23 cellular contexts compared by ENCODE assay signal in genomic region chr12:76078748-76079147, GRCh38. TPM values are rescaled to one million over a fixed set of nuclear protein-coding genes. Genes with fewer than 3 reads are reported as not detected.
A peak's percentile ranks its signal among the peaks of the same experiment; 100 is the strongest.
DNase-seq lines count a peak whose midpoint lies in the region; ATAC-seq, FAIRE-seq and TF ChIP-seq lines count a peak whose summit lies in the region.
"Had no signal": no experiment of that assay in that cellular context is flagged by ENCODE, and none has a peak within 500 bp of the region (broad histone marks: within the 10 kb centered on the region; RNA-seq: fewer than 3 reads in every experiment).

No MANE protein-coding gene starts in this region.

- peak overlapping the region; percentile 48 for H3K4me3 Mint-ChIP-seq in activated T-cell treated with anti-CD3 and anti-CD28 coated beads, Interleukin-2, amount 50 U/mL, for 24 hours
- peak overlapping the region; percentile 22 for H3K4me3 Mint-ChIP-seq in CD4-positive, alpha-beta T cell
- H3K4me3 Mint-ChIP-seq in stimulated activated effector memory CD8-positive, alpha-beta T cell treated with anti-CD3 and anti-CD28 coated beads, Interleukin-12 subunit alpha, Interleukin-12 subunit beta, amount 100 ng/mL, for 72 hours, result no peak overlapping the region
- H3K4me3 Mint-ChIP-seq: activated B cell treated with CpG ODN at 0.5 μM for 24 hours; central memory CD8-positive, alpha-beta T cell; natural killer cell treated with Interleukin-12 subunit alpha and Interleukin-12 subunit beta and Interleukin-15 and Interleukin-18, amount 100 ng/mL, for 72 hours had no signal

- peak overlapping the region; percentile 94 for H3K4me2 ChIP-seq in Loucy (ENCODE audit: low read depth, low read length, poor library complexity, severe bottlenecking)
- H3K4me2 ChIP-seq in GM12878 (ENCODE audit: control insufficient read depth, insufficient read depth), result peak overlapping the region; percentile 46

- H3F3A ChIP-seq in Loucy (ENCODE audit: low read depth), result no peaks in the 10 kb centered on the region

- no peaks in the 10 kb centered on the region for H3K9me2 ChIP-seq in Loucy (replicated peaks; ENCODE audit: low read depth, low read length)

- no TSS peak for BruUV-seq in GM12878 (replicated peaks; lab: Mats Ljungman, UMichigan)

- TF ChIP-seq POLR2A in GM12878 (IDR thresholded peaks at IDR 0.05; ENCODE audit: low read depth, low read length), result no peak

- H3K27me3 Mint-ChIP-seq in activated T-cell treated with anti-CD3 and anti-CD28 coated beads, Interleukin-2, amount 50 U/mL, for 24 hours, result no peaks in the 10 kb centered on the region
- H3K27me3 Mint-ChIP-seq in CD4-positive, alpha-beta T cell, result no peaks in the 10 kb centered on the region
- H3K27me3 Mint-ChIP-seq: activated B cell treated with CpG ODN at 0.5 μM for 24 hours; central memory CD8-positive, alpha-beta T cell; natural killer cell treated with Interleukin-12 subunit alpha and Interleukin-12 subunit beta and Interleukin-15 and Interleukin-18, amount 100 ng/mL, for 72 hours had no signal

- POLR2A ChIA-PET in CD4-positive, alpha-beta T cell (lab: Charles Lee), result no interaction called here
- POLR2A ChIA-PET in GM12878 (lab: Charles Lee), result interaction anchor here (0.6 to 2.7 kb wide), 2 partner anchors 47 to 144 kb away, joined by 5 to 11 read pairs; partner anchors contain the start of gene PHLDA1

- TF ChIP-seq CTCF in CD4-positive, alpha-beta T cell (IDR thresholded peaks at IDR 0.05), result no peak
- TF ChIP-seq CTCF in Loucy (conservative IDR thresholded peaks at IDR 0.05; ENCODE audit: low read length) (no peak), GM12878 (IDR thresholded peaks at IDR 0.05 in 2 of 3, conservative IDR thresholded peaks at IDR 0.05 in 1 of 3; ENCODE audit: control insufficient read depth in 2 of 3, extremely low read depth in 1 of 3, insufficient read depth in 1 of 3, low read depth in 3 of 3, low read length in 3 of 3) (no peak)

- no peak for ATAC-seq in CD4-positive, alpha-beta T cell (ENCODE audit: poor library complexity)
- no peak for ATAC-seq in GM12878
- no peak for ATAC-seq in stimulated activated effector memory CD8-positive, alpha-beta T cell treated with anti-CD3 and anti-CD28 coated beads, Interleukin-12 subunit alpha, Interleukin-12 subunit beta, amount 100 ng/mL, for 72 hours
- ATAC-seq: mucosa of descending colon; natural killer cell treated with Interleukin-12 subunit alpha and Interleukin-12 subunit beta and Interleukin-15 and Interleukin-18, amount 100 ng/mL, for 72 hours had no signal

- in situ Hi-C loops in GM12878 (cut with MboI), result loop anchor here (5.0 to 25.0 kb wide), 2 partner anchors 269 to 984 kb away; partner anchors contain the start of genes BBS10 and E2F7

- no peak for TF ChIP-seq EP300 in GM12878 (IDR thresholded peaks at IDR 0.05; ENCODE audit: borderline replicate concordance in 1 of 2, control insufficient read depth in 1 of 2, low read depth in 2 of 2, low read length in 2 of 2)

- peaks cover 72% of the 10 kb centered on the region for H3K4me1 ChIP-seq in Loucy (ENCODE audit: insufficient read depth, low read length, poor library complexity, severe bottlenecking)
- 0 out of 2 replicates have a peak, but pooled peaks cover 7% of the 10 kb centered on the region for H3K4me1 ChIP-seq in GM12878 (ENCODE audit: control insufficient read depth, insufficient read depth, low read length)

- SMC1A ChIA-PET in GM12878 (lab: Charles Lee; ENCODE audit: uncharacterized antibody, unreplicated experiment), result interaction anchor here (0.6 to 4.4 kb wide), 13 partner anchors 10 to 718 kb away, joined by 3 to 29 read pairs (median 4); partner anchors contain the start of gene BBS10

- no peaks in the 10 kb centered on the region for H3K36me3 ChIP-seq in Loucy (ENCODE audit: insufficient read depth, low read length)
- H3K36me3 ChIP-seq in GM12878 (ENCODE audit: control insufficient read depth in 2 of 2, insufficient read depth in 2 of 2, low read length in 1 of 2), result 0 out of 4 replicates have a peak, but pooled peaks cover 0 to 2% of the 10 kb centered on the region in 2 experiments
- H3K36me3 ChIP-seq: Peyer's patch, transverse colon had no signal

- H3K9me3 ChIP-seq in CD4-positive, alpha-beta T cell (ENCODE audit: control insufficient read depth, low read length), result no peaks in the 10 kb centered on the region
- H3K9me3 ChIP-seq in Loucy (ENCODE audit: insufficient read depth, low read depth, low read length) (no peaks in the 10 kb centered on the region), GM12878 (replicated peaks; ENCODE audit: control insufficient read depth, insufficient read depth, low read length) (no peaks in the 10 kb centered on the region)
- H3K9me3 ChIP-seq: mucosa of descending colon, Peyer's patch had no signal

- DNase-seq in activated T-cell treated with anti-CD3 and anti-CD28 coated beads, Interleukin-2, amount 50 U/mL, for 24 hours, result no peak
- DNase-seq in activated T-cell treated with anti-CD3 and anti-CD28 coated beads for 4 hours (no peak), GM12878 (ENCODE audit: low read depth, low spot score) (no peak), CD1c-positive myeloid dendritic cell (ENCODE audit: extremely low spot score) (no peak), NCI-H774 (lab: John Stamatoyannopoulos, UW) (no peak)
- DNase-seq in CD4-positive, alpha-beta T cell, result no peak
- no peak for DNase-seq in stimulated activated effector memory CD8-positive, alpha-beta T cell treated with anti-CD3 and anti-CD28 coated beads, Interleukin-12 subunit alpha, Interleukin-12 subunit beta, amount 100 ng/mL, for 72 hours (ENCODE audit: low spot score in 2 of 2)
- DNase-seq: activated B cell treated with CpG ODN at 0.5 μM for 24 hours; activated CD4-positive, alpha-beta T cell treated with anti-CD3 and anti-CD28 coated beads, Interleukin-2, amount 50 U/mL, for 48 hours; mucosa of descending colon; NCI-H1092 treated with DMSO at 0.1 percent for 48 hours; NCI-H187 treated with DMSO at 0.1 percent for 48 hours; NCI-H2171 treated with DMSO at 0.1 percent for 48 hours; NCI-H524 treated with DMSO at 0.1 percent for 48 hours; Peyer's patch; SHP77 treated with DMSO at 0.1 percent for 48 hours; small intestine; transverse colon had no signal

- no peaks in the 10 kb centered on the region for H3K9me3 Mint-ChIP-seq in activated T-cell treated with anti-CD3 and anti-CD28 coated beads, Interleukin-2, amount 50 U/mL, for 24 hours
- H3K9me3 Mint-ChIP-seq in CD4-positive, alpha-beta T cell, result peaks cover 2% of the 10 kb centered on the region
- H3K9me3 Mint-ChIP-seq in stimulated activated effector memory CD8-positive, alpha-beta T cell treated with anti-CD3 and anti-CD28 coated beads, Interleukin-12 subunit alpha, Interleukin-12 subunit beta, amount 100 ng/mL, for 72 hours, result no peaks in the 10 kb centered on the region
- H3K9me3 Mint-ChIP-seq: central memory CD8-positive, alpha-beta T cell; natural killer cell treated with Interleukin-12 subunit alpha and Interleukin-12 subunit beta and Interleukin-15 and Interleukin-18, amount 100 ng/mL, for 72 hours had no signal

- H3K79me2 ChIP-seq in Loucy (ENCODE audit: insufficient read depth, low read length) (peaks cover 100% of the 10 kb centered on the region), GM12878 (ENCODE audit: control insufficient read depth, insufficient read depth, low read length) (peaks cover 98% of the 10 kb centered on the region)

- H3K4me3 ChIP-seq in Loucy (ENCODE audit: low read length, poor library complexity, severe bottlenecking) (peak overlapping the region; percentile 92), GM12878 (peak overlapping the region; percentile 43; the same call in 1 of the 2 replicates)
- H3K4me3 ChIP-seq: lung, mucosa of descending colon, Peyer's patch, transverse colon had no signal

- peaks cover 93% of the 10 kb centered on the region for H3K36me3 Mint-ChIP-seq in activated T-cell treated with anti-CD3 and anti-CD28 coated beads, Interleukin-2, amount 50 U/mL, for 24 hours (ENCODE audit: low read depth)
- H3K36me3 Mint-ChIP-seq in CD4-positive, alpha-beta T cell (ENCODE audit: low read depth), result peaks cover 40% of the 10 kb centered on the region
- H3K36me3 Mint-ChIP-seq in stimulated activated effector memory CD8-positive, alpha-beta T cell treated with anti-CD3 and anti-CD28 coated beads, Interleukin-12 subunit alpha, Interleukin-12 subunit beta, amount 100 ng/mL, for 72 hours, result peaks cover 86% of the 10 kb centered on the region

- RAD21 ChIA-PET in GM12878 (lab: Charles Lee; ENCODE audit: unreplicated experiment), result interaction anchor here (0.6 to 2.3 kb wide), 7 partner anchors 9 to 595 kb away, joined by 3 to 9 read pairs (median 3); no protein-coding TSS in a partner anchor

- H3K4me1 Mint-ChIP-seq in activated T-cell treated with anti-CD3 and anti-CD28 coated beads, Interleukin-2, amount 50 U/mL, for 24 hours (ENCODE audit: low read depth), result peaks cover 78% of the 10 kb centered on the region
- H3K4me1 Mint-ChIP-seq in CD4-positive, alpha-beta T cell (ENCODE audit: low read depth), result peaks cover 86% of the 10 kb centered on the region
- H3K4me1 Mint-ChIP-seq in stimulated activated effector memory CD8-positive, alpha-beta T cell treated with anti-CD3 and anti-CD28 coated beads, Interleukin-12 subunit alpha, Interleukin-12 subunit beta, amount 100 ng/mL, for 72 hours, result peaks cover 64% of the 10 kb centered on the region

- no peak for FAIRE-seq in GM12878 (lab: Jason Lieb, UNC)
- FAIRE-seq: frontal cortex, small intestine had no signal

- H2AFZ ChIP-seq in Loucy (ENCODE audit: low read length), result no peak overlapping the region
- no peak overlapping the region for H2AFZ ChIP-seq in GM12878 (ENCODE audit: control insufficient read depth, low read depth, low read length)

- no peaks in the 10 kb centered on the region for H3K27me3 ChIP-seq in CD4-positive, alpha-beta T cell (ENCODE audit: control insufficient read depth, insufficient read depth, low read length)
- H3K27me3 ChIP-seq in Loucy (ENCODE audit: insufficient read depth, low read length, poor library complexity, severe bottlenecking) (no peaks in the 10 kb centered on the region), GM12878 (replicated peaks in 1 of 2; ENCODE audit: control insufficient read depth in 2 of 2, insufficient read depth in 2 of 2, low read length in 1 of 2) (no peaks in the 10 kb centered on the region; a peak in 1 of 4 replicates)
- H3K27me3 ChIP-seq: Peyer's patch, transverse colon had no signal

- peak overlapping the region; percentile 74 for H3K27ac Mint-ChIP-seq in activated T-cell treated with anti-CD3 and anti-CD28 coated beads, Interleukin-2, amount 50 U/mL, for 24 hours
- no peak overlapping the region for H3K27ac Mint-ChIP-seq in CD4-positive, alpha-beta T cell
- H3K27ac Mint-ChIP-seq in stimulated activated effector memory CD8-positive, alpha-beta T cell treated with anti-CD3 and anti-CD28 coated beads, Interleukin-12 subunit alpha, Interleukin-12 subunit beta, amount 100 ng/mL, for 72 hours, result no peak overlapping the region
- H3K27ac Mint-ChIP-seq: activated B cell treated with CpG ODN at 0.5 μM for 24 hours; natural killer cell treated with Interleukin-12 subunit alpha and Interleukin-12 subunit beta and Interleukin-15 and Interleukin-18, amount 100 ng/mL, for 72 hours had no signal

- no peak overlapping the region for H3K9ac ChIP-seq in Loucy (ENCODE audit: low read depth, low read length, poor library complexity, severe bottlenecking)
- H3K9ac ChIP-seq in GM12878 (ENCODE audit: control insufficient read depth, insufficient read depth, low read length), result no peak overlapping the region

- CTCF ChIA-PET in CD4-positive, alpha-beta T cell (lab: Charles Lee), result no interaction called here
- CTCF ChIA-PET in GM12878 (lab: Yijun Ruan, JAX), result interaction anchor here (0.6 to 2.4 kb wide), 12 partner anchors 8 to 641 kb away, joined by 3 to 7 read pairs (median 3); partner anchors contain the start of gene BBS10

- no peak for TF ChIP-seq RAD21 in GM12878 (IDR thresholded peaks at IDR 0.05; ENCODE audit: insufficient read depth, low read depth, low read length)

- H4K20me1 ChIP-seq in Loucy (ENCODE audit: insufficient read depth, low read length, poor library complexity, severe bottlenecking) (peaks cover 99% of the 10 kb centered on the region), GM12878 (ENCODE audit: control insufficient read depth, insufficient read depth) (no peaks in the 10 kb centered on the region)

- intact Hi-C loops in CD4-positive, alpha-beta T cell (cut with DNase I, micrococcal nuclease), result no loop called here
- intact Hi-C loops in GM12878 (cut with micrococcal nuclease; ENCODE audit: unreplicated experiment), result no loop called here

- H3K27ac ChIP-seq in CD4-positive, alpha-beta T cell (ENCODE audit: low read depth, low read length), result no peak overlapping the region
- no peak overlapping the region for H3K27ac ChIP-seq in GM12878 (ENCODE audit: control insufficient read depth, insufficient read depth)
- H3K27ac ChIP-seq: Peyer's patch, transverse colon had no signal

- WGBS in GM12878 (ENCODE audit: insufficient coverage, insufficient replicate concordance, low lambda C conversion rate, missing lambda C conversion rate), result 50% methylated on average over 2 of the region's 2 CpGs

RNA-seq across cellular contexts. Expression of gene NAP1L1, which starts 5.7 kb away (rescaled TPM):
- 100 to 1,000 TPM; 646 to 654 TPM for total RNA-seq in CD4-positive, alpha-beta T cell
- 584 and 613 TPM in 2 replicates for total RNA-seq in GM12878 (2013; cell fraction: nucleolus; rRNA removed)
- total RNA-seq in GM12878 (2014; rRNA removed), result 256 and 344 TPM in 2 replicates
- total RNA-seq in GM12878 (2014; rRNA removed; fragmentation: Illumina TruSeq; extraction: Trizol), result 588 and 612 TPM in 2 replicates
- 759 and 782 TPM in 2 replicates for total RNA-seq in GM12878 (2021)
- 398 TPM for polyA plus RNA-seq in GM12878 (2011; ENCODE audit: low read depth)
- 655 and 962 TPM in 2 replicates for polyA plus RNA-seq in GM12878 (2011; rRNA removed)
- polyA plus RNA-seq in GM12878 (2011; cell fraction: cytosol; rRNA removed), result 161 and 204 TPM in 2 replicates
- 172 and 231 TPM in 2 replicates for polyA plus RNA-seq in GM12878 (2011; cell fraction: nucleus; rRNA removed)
- 727 and 843 TPM in 2 replicates for polyA plus RNA-seq in GM12878 (2012)
- 1,036 and 1,411 TPM in 2 replicates for polyA plus RNA-seq in GM12878 (2014; fragmentation: Illumina TruSeq; extraction: Trizol)
- polyA plus RNA-seq in GM12878 (2014; fragmentation: Nextera tagmentation; extraction: Ambion mirVana), result 100 to 1,000 TPM; 380 to 655 TPM
- polyA plus RNA-seq in GM12878 (2014; rRNA removed), result 477 and 484 TPM in 2 replicates
- polyA plus RNA-seq in GM12878 (2016; fragmentation: Nextera tagmentation; extraction: Ambion mirVana), result 100 to 1,000 TPM; 360 to 380 TPM
- polyA minus RNA-seq in GM12878 (2011; rRNA and poly(A)+ RNA removed), result 150 and 212 TPM in 2 replicates
- 175 and 187 TPM in 2 replicates for polyA minus RNA-seq in GM12878 (2011; cell fraction: cytosol; rRNA and poly(A)+ RNA removed)
- polyA minus RNA-seq in GM12878 (2011; cell fraction: nucleus; rRNA and poly(A)+ RNA removed), result 128 and 251 TPM in 2 replicates

RNA-seq across cellular contexts. Expression of gene PHLDA1, which starts 47.2 kb away (rescaled TPM):
- total RNA-seq in CD4-positive, alpha-beta T cell, result 1 to 10 TPM; 6.5 TPM
- total RNA-seq in GM12878 (2013; cell fraction: nucleolus; rRNA removed), result 6.9 and 7.3 TPM in 2 replicates
- total RNA-seq in GM12878 (2014; rRNA removed) (2.1 and 2.4 TPM in 2 replicates), GM12878 (2014; rRNA removed; fragmentation: Illumina TruSeq; extraction: Trizol) (1.2 and 1.3 TPM in 2 replicates), GM12878 (2021) (2.5 and 2.7 TPM in 2 replicates)
- polyA plus RNA-seq in GM12878 (2011; ENCODE audit: low read depth), result 0.18 TPM
- polyA plus RNA-seq in GM12878 (2011; rRNA removed) (14.2 and 14.8 TPM in 2 replicates), GM12878 (2014; fragmentation: Illumina TruSeq; extraction: Trizol) (1.3 and 1.6 TPM in 2 replicates), GM12878 (2014; fragmentation: Nextera tagmentation; extraction: Ambion mirVana) (under 1 TPM; 0.66 to 0.87 TPM), GM12878 (2014; rRNA removed) (1.4 and 1.8 TPM in 2 replicates), GM12878 (2016; fragmentation: Nextera tagmentation; extraction: Ambion mirVana) (1 to 10 TPM; 1.3 to 1.4 TPM)
- polyA plus RNA-seq in GM12878 (2011; cell fraction: cytosol; rRNA removed), result 8.7 and 10.8 TPM in 2 replicates
- polyA plus RNA-seq in GM12878 (2011; cell fraction: nucleus; rRNA removed), result 8.8 and 12.0 TPM in 2 replicates
- polyA plus RNA-seq in GM12878 (2012), result 0.45 and 0.51 TPM in 2 replicates
- polyA minus RNA-seq in GM12878 (2011; rRNA and poly(A)+ RNA removed), result 12.5 and 14.9 TPM in 2 replicates
- polyA minus RNA-seq in GM12878 (2011; cell fraction: cytosol; rRNA and poly(A)+ RNA removed), result 12.2 and 14.1 TPM in 2 replicates
- polyA minus RNA-seq in GM12878 (2011; cell fraction: nucleus; rRNA and poly(A)+ RNA removed), result 24.4 and 48.6 TPM in 2 replicates
